ENCODE assay signal across 8 cellular contexts in the genomic region with DNA sequence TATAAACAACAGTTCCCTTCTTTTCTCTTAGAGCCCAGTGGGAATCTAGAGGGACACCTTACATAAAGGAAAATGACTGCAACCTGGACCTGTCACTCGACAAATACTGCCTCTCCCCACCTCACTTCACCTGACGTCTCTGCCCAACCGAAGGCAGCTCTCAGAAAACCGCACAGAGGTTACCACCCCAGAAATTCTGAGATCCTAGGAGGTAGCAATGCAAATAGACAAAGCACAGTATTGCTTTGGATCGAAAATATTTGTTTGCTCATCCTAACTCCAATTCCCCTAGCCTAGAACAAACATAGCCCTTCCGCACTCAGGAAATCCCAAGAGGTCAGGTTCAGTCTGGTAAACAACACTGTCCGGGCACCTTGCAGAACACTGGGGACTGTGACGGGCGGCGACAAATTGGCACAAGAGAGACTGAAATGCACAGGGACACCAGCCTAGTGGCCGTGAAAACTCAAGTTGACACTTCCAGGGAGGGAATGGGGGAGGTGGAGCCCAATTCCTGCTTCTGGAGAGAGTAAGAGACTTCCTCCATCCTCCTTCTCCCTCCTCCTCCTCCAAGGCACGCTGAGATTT. TPM values are rescaled to one million over a fixed set of nuclear protein-coding genes. Genes with fewer than 3 reads are reported as not detected.
A peak's percentile ranks its signal among the peaks of the same experiment; 100 is the strongest.
DNase-seq lines count a peak whose midpoint lies in the region; ATAC-seq and TF ChIP-seq lines count a peak whose summit lies in the region.

No MANE protein-coding gene starts in this region.

- TF ChIP-seq CTCF in GM12875 (IDR thresholded peaks at IDR 0.05; ENCODE audit: borderline replicate concordance, insufficient read depth, low read depth, low read length) = no peak
- no peak for TF ChIP-seq CTCF in IMR-90 (conservative IDR thresholded peaks at IDR 0.05; ENCODE audit: low read depth, low read length)
- TF ChIP-seq CTCF in activated B cell treated with CpG ODN at 0.5 μM for 24 hours (IDR thresholded peaks at IDR 0.05) = no peak
- no peak for TF ChIP-seq CTCF in fibroblast of lung (conservative IDR thresholded peaks at IDR 0.05 in 1 of 2, IDR thresholded peaks at IDR 0.05 in 1 of 2; ENCODE audit: low read depth in 1 of 2, low read length in 2 of 2)
- TF ChIP-seq CTCF in neural progenitor cell (IDR thresholded peaks at IDR 0.05) = no peak

- no TSS peak for BruUV-seq in IMR-90 (replicated peaks; lab: Mats Ljungman, UMichigan)

- no peaks in the 10 kb centered on the region for H3K9me1 ChIP-seq in IMR-90 (ENCODE audit: insufficient read depth, low read length)

- dilution Hi-C loops in IMR-90 (cut with HindIII; ENCODE audit: low sequenced_read_pairs, unreplicated experiment) = no loop called here

- H3K23ac ChIP-seq in IMR-90 (ENCODE audit: low read depth, low read length) = peak overlapping the region; percentile 97

- H2AK5ac ChIP-seq in IMR-90 (ENCODE audit: low read depth, low read length) = peak overlapping the region; percentile 82

- TF ChIP-seq RAD21 in IMR-90 (IDR thresholded peaks at IDR 0.05; ENCODE audit: low read length) = no peak

- H3K56ac ChIP-seq in IMR-90 (ENCODE audit: extremely low read depth, insufficient read depth, low read length) = peak overlapping the region; percentile 92

- no peak for TF ChIP-seq POLR2A in IMR-90 (IDR thresholded peaks at IDR 0.05; ENCODE audit: low read depth, low read length)

- POLR2A ChIA-PET in IMR-90 (lab: Charles Lee; ENCODE audit: unreplicated experiment) (no interaction called here), activated B cell treated with CpG ODN at 0.5 μM for 24 hours (lab: Charles Lee) (interaction anchor here (1.0 kb wide), 1 partner anchor 25 kb away, joined by 4 read pairs; no protein-coding TSS in a partner anchor)

- DNase-seq in IMR-90 = no peak
- DNase-seq in activated B cell treated with CpG ODN at 0.5 μM for 24 hours = no peak
- DNase-seq in fibroblast of lung (ENCODE audit: low read depth in 2 of 2) = peak in 1 of 2 donors; percentile 5
- no peak for DNase-seq in neural progenitor cell (ENCODE audit: low spot score)
- DNase-seq in NCI-H446 treated with DMSO at 0.1 percent for 48 hours (lab: John Stamatoyannopoulos, UW) = no peak
- no peak for DNase-seq in UCSD-AML1 (lab: John Stamatoyannopoulos, UW; ENCODE audit: unreplicated experiment)

- H3K4me1 ChIP-seq in IMR-90 (ENCODE audit: control insufficient read depth, insufficient read depth, low read length) (peaks cover 11% of the 10 kb centered on the region), fibroblast of lung (ENCODE audit: control insufficient read depth, extremely low read depth, insufficient read depth, low read length) (peaks cover 2% of the 10 kb centered on the region), neural progenitor cell (peaks cover 6% of the 10 kb centered on the region)

- H3K36me3 Mint-ChIP-seq in activated B cell treated with CpG ODN at 0.5 μM for 24 hours (ENCODE audit: low read depth) (peaks cover 38% of the 10 kb centered on the region), neural progenitor cell (peaks cover 28% of the 10 kb centered on the region)

- H3K36me3 ChIP-seq in IMR-90 (ENCODE audit: control insufficient read depth, insufficient read depth, low read length) (no peaks in the 10 kb centered on the region), fibroblast of lung (ENCODE audit: control insufficient read depth, insufficient read depth, low read length) (no peaks in the 10 kb centered on the region), neural progenitor cell (peaks cover 27% of the 10 kb centered on the region)

- WGBS in IMR-90 (ENCODE audit: extremely low coverage in 2 of 2, insufficient read length in 1 of 2), 2 experiments = 0% methylated on average over 1 of the region's 12 CpGs; no CpG with 5 or more reads in 1 of the 2 experiments

- peak overlapping the region; percentile 49 for H2BK20ac ChIP-seq in IMR-90 (ENCODE audit: low read depth, low read length)

- peaks cover 20% of the 10 kb centered on the region for H3F3A ChIP-seq in neural progenitor cell (ENCODE audit: low read depth)

- H2BK15ac ChIP-seq in IMR-90 (ENCODE audit: low read depth, low read length) = peak overlapping the region; percentile 91

- in situ Hi-C loops in IMR-90 (cut with MboI; ENCODE audit: low sequenced_read_pairs) = no loop called here

- peak overlapping the region; percentile 97 for H3K4ac ChIP-seq in IMR-90 (ENCODE audit: low read depth, low read length)

- H2BK120ac ChIP-seq in IMR-90 (ENCODE audit: low read depth, low read length) = peak overlapping the region; percentile 93

- peaks cover 16 to 32% of the 10 kb centered on the region in 2 experiments for H3K79me1 ChIP-seq in IMR-90 (ENCODE audit: low read depth in 1 of 2, low read length in 2 of 2)

- H3K9me3 Mint-ChIP-seq in activated B cell treated with CpG ODN at 0.5 μM for 24 hours (peaks cover 24% of the 10 kb centered on the region), neural progenitor cell (peaks cover 34% of the 10 kb centered on the region)

- H3K27ac Mint-ChIP-seq in activated B cell treated with CpG ODN at 0.5 μM for 24 hours (peak overlapping the region; percentile 98), neural progenitor cell (peak overlapping the region; percentile 97)

- H3K4me1 Mint-ChIP-seq in activated B cell treated with CpG ODN at 0.5 μM for 24 hours (peaks cover 50% of the 10 kb centered on the region), neural progenitor cell (peaks cover 31% of the 10 kb centered on the region)

- H3K27ac ChIP-seq in IMR-90 (ENCODE audit: insufficient read depth, low read length) (peak overlapping the region; percentile 94), fibroblast of lung (ENCODE audit: insufficient read depth, low read length) (peak overlapping the region; percentile 97), neural progenitor cell (no peak overlapping the region)

- H2AFZ ChIP-seq in IMR-90 (replicated peaks; ENCODE audit: low read length, poor library complexity) (peak overlapping the region; percentile 98), fibroblast of lung (ENCODE audit: low read length) (peak overlapping the region; percentile 89), neural progenitor cell (replicated peaks) (peak overlapping the region; percentile 94)

- H3K27me3 ChIP-seq in IMR-90 (ENCODE audit: control insufficient read depth, insufficient read depth, low read length) (no peaks in the 10 kb centered on the region), fibroblast of lung (ENCODE audit: control insufficient read depth, insufficient read depth, low read length) (no peaks in the 10 kb centered on the region), neural progenitor cell (peaks cover 59% of the 10 kb centered on the region)

- peak overlapping the region; percentile 91 for H2AK9ac ChIP-seq in IMR-90 (replicated peaks; ENCODE audit: low read depth, low read length, poor library complexity)

- H3K9me3 ChIP-seq in IMR-90 (ENCODE audit: control insufficient read depth, insufficient read depth, low read length) (peaks cover 3% of the 10 kb centered on the region; the same call in 1 of the 2 replicates), fibroblast of lung (ENCODE audit: control insufficient read depth, insufficient read depth, low read depth, low read length) (no peaks in the 10 kb centered on the region), neural progenitor cell (ENCODE audit: low read depth) (peaks cover 18% of the 10 kb centered on the region)

- peak overlapping the region; percentile 96 for H4K5ac ChIP-seq in IMR-90 (ENCODE audit: low read depth, low read length)

- H4K8ac ChIP-seq in IMR-90 (ENCODE audit: low read depth in 2 of 2, low read length in 2 of 2) = peak overlapping the region; percentile 87 to 97

- peak; percentile 41 for ATAC-seq in GM21529 (IDR thresholded peaks at IDR 0.05; ENCODE audit: unreplicated experiment)
- no peak; the same call in none of the 2 replicates for ATAC-seq in IMR-90 (ENCODE audit: low read depth)
- ATAC-seq in activated B cell treated with CpG ODN at 0.5 μM for 24 hours (ENCODE audit: low read depth) = peak; percentile 31

- peak overlapping the region; percentile 96 for H3K14ac ChIP-seq in IMR-90 (replicated peaks; ENCODE audit: low read depth, low read length)

- H3K4me3 ChIP-seq in GM12875 (ENCODE audit: low read depth, low read length) (peak overlapping the region; percentile 66), IMR-90 (ENCODE audit: insufficient read depth, low read depth, low read length) (peak overlapping the region; percentile 68), fibroblast of lung (replicated peaks in 1 of 4; ENCODE audit: control extremely low read depth in 1 of 4, insufficient read depth in 1 of 4, low read depth in 3 of 4, low read length in 4 of 4) (peak overlapping the region; percentile 69 to 88 (median 76)), neural progenitor cell (peak overlapping the region; percentile 49)

- H3K9ac ChIP-seq in IMR-90 (ENCODE audit: low read depth, low read length) (peak overlapping the region; percentile 90), fibroblast of lung (ENCODE audit: insufficient read depth, low read length) (peak overlapping the region; percentile 94), neural progenitor cell (no peak overlapping the region)

- CTCF ChIA-PET in IMR-90 (lab: Yijun Ruan, JAX) (no interaction called here), activated B cell treated with CpG ODN at 0.5 μM for 24 hours (lab: Charles Lee) (interaction anchor here (1.2 kb wide), 1 partner anchor 160 kb away, joined by 3 read pairs; no protein-coding TSS in a partner anchor)

- intact Hi-C loops in IMR-90 (cut with micrococcal nuclease) = loop anchor here (2.0 kb wide), 2 partner anchors 39 to 175 kb away; no protein-coding TSS in a partner anchor
- intact Hi-C loops in activated B cell treated with CpG ODN at 0.5 μM for 24 hours (cut with micrococcal nuclease) = loop anchor here (1.0 to 2.0 kb wide), 6 partner anchors 21 to 848 kb away; a partner anchor contains a TSS

- peak overlapping the region; percentile 88 for H3K18ac ChIP-seq in IMR-90 (ENCODE audit: low read depth, low read length)

- 0 out of 2 replicates have a peak, but pooled peaks cover under 1% of the 10 kb centered on the region for H4K20me1 ChIP-seq in IMR-90 (ENCODE audit: insufficient read depth, low read length)
- H4K20me1 ChIP-seq in fibroblast of lung (ENCODE audit: control insufficient read depth, extremely low read depth, insufficient read depth, low read length) = no peaks in the 10 kb centered on the region
- H4K20me1 ChIP-seq in neural progenitor cell (ENCODE audit: low read depth) = no peaks in the 10 kb centered on the region

- H3K4me2 ChIP-seq in IMR-90 (ENCODE audit: low read depth, low read length) (peak overlapping the region; percentile 91), fibroblast of lung (ENCODE audit: extremely low read depth, insufficient read depth, low read length) (peak overlapping the region; percentile 98), neural progenitor cell (peak overlapping the region; percentile 74)

- H3K79me2 ChIP-seq in fibroblast of lung (ENCODE audit: control insufficient read depth, insufficient read depth, low read length) (peaks cover 36% of the 10 kb centered on the region), neural progenitor cell (ENCODE audit: low read depth) (peaks cover 41% of the 10 kb centered on the region)

- peak overlapping the region; percentile 73 for H2BK5ac ChIP-seq in IMR-90 (ENCODE audit: low read depth, low read length, poor library complexity, severe bottlenecking)

- peaks cover 5% of the 10 kb centered on the region for H3K27me3 Mint-ChIP-seq in activated B cell treated with CpG ODN at 0.5 μM for 24 hours
- peaks cover 4% of the 10 kb centered on the region for H3K27me3 Mint-ChIP-seq in neural progenitor cell (ENCODE audit: insufficient read depth, low read depth)

- H3K4me3 Mint-ChIP-seq in activated B cell treated with CpG ODN at 0.5 μM for 24 hours = peak overlapping the region; percentile 98
- peak overlapping the region; percentile 95 for H3K4me3 Mint-ChIP-seq in neural progenitor cell

- H4K91ac ChIP-seq in IMR-90 (ENCODE audit: insufficient read depth, low read depth, low read length) = peak overlapping the region; percentile 68

RNA-seq across cellular contexts. Expression of a gene that starts 0.4 kb away (rescaled TPM):
- total RNA-seq in IMR-90 (2012; rRNA removed) = 99.4 and 104 TPM in 2 replicates
- 43.8 and 50.7 TPM in 2 replicates for polyA plus RNA-seq in IMR-90 (2012; rRNA removed)
- polyA plus RNA-seq in IMR-90 (2012; cell fraction: cytosol; rRNA removed) = 14.3 and 35.8 TPM in 2 replicates
- polyA plus RNA-seq in IMR-90 (2012; cell fraction: nucleus; rRNA removed; ENCODE audit: low replicate concordance) = 14.1 and 56.8 TPM in 2 replicates
- 66.7 and 67.0 TPM in 2 replicates for total RNA-seq in activated B cell treated with CpG ODN at 0.5 μM for 24 hours
- 10.4 and 13.1 TPM in 2 replicates for total RNA-seq in fibroblast of lung
- 65.7 and 78.3 TPM in 2 replicates for polyA plus RNA-seq in fibroblast of lung
- polyA plus RNA-seq in fibroblast of lung (2012) = 41.7 and 48.9 TPM in 2 replicates
- polyA minus RNA-seq in fibroblast of lung (ENCODE audit: low replicate concordance) = 77.7 and 89.7 TPM in 2 replicates
- total RNA-seq in neural progenitor cell (ENCODE audit: low replicate concordance) = 28.5 and 44.1 TPM in 2 replicates

RNA-seq across cellular contexts. Expression of a gene that starts 43.9 kb away (rescaled TPM):
- total RNA-seq in IMR-90 (2012; rRNA removed) (8.1 and 8.4 TPM in 2 replicates), activated B cell treated with CpG ODN at 0.5 μM for 24 hours (0.49 and 0.73 TPM in 2 replicates), fibroblast of lung (8.7 and 10.4 TPM in 2 replicates), neural progenitor cell (ENCODE audit: low replicate concordance) (53.3 and 155 TPM in 2 replicates)
- polyA plus RNA-seq in IMR-90 (2012; rRNA removed) (11.2 and 14.2 TPM in 2 replicates), fibroblast of lung (4.2 and 7.1 TPM in 2 replicates)
- 16.5 and 30.3 TPM in 2 replicates for polyA plus RNA-seq in IMR-90 (2012; cell fraction: cytosol; rRNA removed)
- polyA plus RNA-seq in IMR-90 (2012; cell fraction: nucleus; rRNA removed; ENCODE audit: low replicate concordance) = 12.9 and 26.1 TPM in 2 replicates
- 16.1 and 24.1 TPM in 2 replicates for polyA plus RNA-seq in fibroblast of lung (2012)
- 4.9 and 12.0 TPM in 2 replicates for polyA minus RNA-seq in fibroblast of lung (ENCODE audit: low replicate concordance)
